1 cellular context compared by ENCODE assay signal in the genomic region with DNA sequence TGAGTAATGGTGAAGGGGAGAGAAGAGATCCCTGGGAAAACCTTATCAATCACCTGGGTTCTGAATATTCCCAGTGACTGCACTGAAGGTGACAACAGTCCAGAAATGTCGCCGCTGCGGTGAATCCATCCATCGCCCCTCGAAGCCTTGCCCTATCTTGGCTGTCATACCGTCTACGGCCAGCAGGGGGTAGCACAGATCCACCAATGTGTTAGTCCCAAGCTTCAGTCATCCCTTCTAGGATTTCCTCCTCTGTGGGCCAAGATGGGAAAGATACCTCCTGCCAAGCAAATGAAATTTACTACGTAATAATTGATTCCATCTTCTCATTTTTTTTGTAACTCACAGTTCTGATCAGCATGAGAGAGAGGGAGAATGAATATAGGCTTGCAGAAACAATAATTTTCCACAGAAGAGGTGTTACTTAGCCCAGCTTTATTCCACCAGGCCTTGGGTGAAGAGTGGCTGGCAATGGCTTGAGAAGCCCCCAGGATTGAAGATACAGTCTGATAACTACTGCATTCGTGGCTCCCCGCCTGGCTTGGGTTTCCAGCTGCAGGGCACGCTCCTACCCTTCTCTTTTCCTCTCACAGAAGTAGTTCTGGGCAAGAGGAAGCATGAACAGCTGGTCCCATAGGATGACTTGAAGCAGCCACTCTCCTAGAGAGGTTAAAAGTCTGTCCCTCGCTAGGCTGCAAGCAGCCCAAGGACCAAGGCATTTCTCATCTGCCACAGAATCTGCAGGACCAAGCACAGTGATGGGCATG.
TF ChIP-seq lines count a peak whose summit lies in the region.

No MANE protein-coding gene starts in this region.

TF ChIP-seq in K562, 482 proteins besides CTCF, POLR2A, EP300 and RAD21 (continued from another document):
- TF ChIP-seq, protein P1, sequence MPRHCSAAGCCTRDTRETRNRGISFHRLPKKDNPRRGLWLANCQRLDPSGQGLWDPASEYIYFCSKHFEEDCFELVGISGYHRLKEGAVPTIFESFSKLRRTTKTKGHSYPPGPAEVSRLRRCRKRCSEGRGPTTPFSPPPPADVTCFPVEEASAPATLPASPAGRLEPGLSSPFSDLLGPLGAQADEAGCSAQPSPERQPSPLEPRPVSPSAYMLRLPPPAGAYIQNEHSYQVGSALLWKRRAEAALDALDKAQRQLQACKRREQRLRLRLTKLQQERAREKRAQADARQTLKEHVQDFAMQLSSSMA (CRISPR knock-in tag; IDR thresholded peaks at IDR 0.05): no peak
- TF ChIP-seq ZNF140 (CRISPR knock-in tag; IDR thresholded peaks at IDR 0.05) (no peak), SAFB (IDR thresholded peaks at IDR 0.05; ENCODE audit: borderline replicate concordance, low read depth, low read length) (no peak), NR2F6 (CRISPR knock-in tag; IDR thresholded peaks at IDR 0.05) (no peak), NELFE (IDR thresholded peaks at IDR 0.05; ENCODE audit: insufficient read depth, insufficient read length) (no peak), CBX8 (IDR thresholded peaks at IDR 0.05; ENCODE audit: borderline replicate concordance, extremely low read depth, low read depth, low read length, poor library complexity, severe bottlenecking) (no peak), RBM25 (IDR thresholded peaks at IDR 0.05; ENCODE audit: low read depth, low read length, severe bottlenecking) (no peak)
- TF ChIP-seq, protein P2, sequence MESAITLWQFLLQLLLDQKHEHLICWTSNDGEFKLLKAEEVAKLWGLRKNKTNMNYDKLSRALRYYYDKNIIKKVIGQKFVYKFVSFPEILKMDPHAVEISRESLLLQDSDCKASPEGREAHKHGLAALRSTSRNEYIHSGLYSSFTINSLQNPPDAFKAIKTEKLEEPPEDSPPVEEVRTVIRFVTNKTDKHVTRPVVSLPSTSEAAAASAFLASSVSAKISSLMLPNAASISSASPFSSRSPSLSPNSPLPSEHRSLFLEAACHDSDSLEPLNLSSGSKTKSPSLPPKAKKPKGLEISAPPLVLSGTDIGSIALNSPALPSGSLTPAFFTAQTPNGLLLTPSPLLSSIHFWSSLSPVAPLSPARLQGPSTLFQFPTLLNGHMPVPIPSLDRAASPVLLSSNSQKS (CRISPR knock-in tag; IDR thresholded peaks at IDR 0.05): no peak
